In the genomic region with DNA sequence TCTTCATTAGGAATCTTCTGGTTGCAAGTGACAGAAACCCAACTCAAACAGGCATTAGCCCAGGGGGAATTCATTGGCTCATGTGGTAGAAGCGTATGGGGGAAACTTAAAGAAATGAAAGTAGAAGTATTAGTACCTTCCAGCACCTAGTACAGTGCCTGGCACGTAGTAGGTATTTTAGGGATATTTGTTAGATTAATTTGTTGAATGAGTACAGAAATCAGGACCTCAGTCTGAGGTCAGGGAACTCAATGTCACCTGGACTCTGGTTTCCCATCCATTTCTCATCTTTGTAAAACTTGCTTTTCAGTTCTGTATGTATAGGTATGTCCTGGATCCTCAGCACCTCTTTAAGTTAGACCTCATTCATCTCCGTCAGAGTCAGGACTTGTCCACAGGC, we compare ENCODE assay signal across 29 cellular contexts. TPM values are rescaled to one million over a fixed set of nuclear protein-coding genes. Genes with fewer than 3 reads are reported as not detected.
"Had no signal": no experiment of that assay in that cellular context is flagged by ENCODE, and none has a peak within 500 bp of the region (broad histone marks: within the 10 kb centered on the region; RNA-seq: fewer than 3 reads in every experiment).

No MANE protein-coding gene starts in this region.

- FAIRE-seq: endometrium, islet of Langerhans, keratinocyte had no signal

- H3K36me3 ChIP-seq: colonic mucosa, esophagus squamous epithelium, gastrocnemius medialis, heart right ventricle had no signal

- H3K27me3 ChIP-seq: colonic mucosa, esophagus squamous epithelium, gastrocnemius medialis, left lung had no signal

- H3K4me3 ChIP-seq: colonic mucosa, esophagus squamous epithelium, gastrocnemius medialis, heart right ventricle, left lung, lower lobe of right lung, mucosa of descending colon had no signal

- DNase-seq: colonic mucosa; cortex of kidney; effector CD8-positive, alpha-beta T cell; effector memory CD8-positive, alpha-beta T cell; endodermal cell; erythroblast; esophagus squamous epithelium; foreskin fibroblast; foreskin melanocyte; gastrocnemius medialis; glutamatergic neuron; head of caudate nucleus; heart right ventricle; hippocampal formation; left cardiac atrium; left lung; left ventricle myocardium superior; lower lobe of right lung; mesenchymal stem cell; mucosa of descending colon; naive B cell had no signal

- H3K9me3 ChIP-seq: colonic mucosa, gastrocnemius medialis, left lung, lower lobe of right lung, mucosa of descending colon had no signal

- ATAC-seq: effector memory CD8-positive, alpha-beta T cell; esophagus mucosa; gastrocnemius medialis; heart right ventricle; left cardiac atrium; left lung; left ventricle myocardium superior; lower lobe of right lung; mucosa of descending colon had no signal

- H3K4me1 ChIP-seq: colonic mucosa, esophagus squamous epithelium, gastrocnemius medialis, heart right ventricle, left lung, lower lobe of right lung had no signal

- H3K27ac ChIP-seq: colonic mucosa, epithelial cell of prostate, esophagus squamous epithelium, gastrocnemius medialis, heart right ventricle, left lung, lower lobe of right lung had no signal

RNA-seq across cellular contexts. Expression of a gene that starts 32.5 kb away (rescaled TPM):
- total RNA-seq: glomerular endothelial cell, left ventricle myocardium superior, lung microvascular endothelial cell, myocyte had no signal
